Comparison of ENCODE assay signal across 21 cellular contexts in the genomic region with DNA sequence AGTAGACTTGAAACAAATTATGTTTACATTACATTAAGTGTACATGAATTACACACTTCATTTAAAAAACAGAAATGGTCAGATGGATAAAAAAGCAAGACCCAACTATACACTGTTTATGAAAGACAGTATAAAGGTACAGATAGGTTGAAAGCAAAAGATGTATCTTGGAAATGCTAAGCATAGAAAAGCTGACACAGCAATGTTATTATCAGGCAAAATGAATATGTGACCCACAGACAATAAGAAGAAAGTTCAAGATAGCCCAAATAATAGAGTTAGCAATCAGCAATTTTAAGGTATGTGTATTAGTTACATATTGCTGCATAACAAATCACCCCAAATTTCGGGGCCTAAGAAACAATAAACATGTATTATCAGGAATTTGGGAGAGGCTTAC.
DNase-seq lines count a peak whose midpoint lies in the region; ATAC-seq, FAIRE-seq and TF ChIP-seq lines count a peak whose summit lies in the region.
"Had no signal": no experiment of that assay in that cellular context is flagged by ENCODE, and none has a peak within 500 bp of the region (broad histone marks: within the 10 kb centered on the region; RNA-seq: fewer than 3 reads in every experiment).

No MANE protein-coding gene starts in this region.

- H2BK15ac ChIP-seq in IMR-90 (ENCODE audit: low read depth, low read length) (no peak overlapping the region), H1 (ENCODE audit: low read length) (no peak overlapping the region)

- FAIRE-seq in A549 (lab: Jason Lieb, UNC) = no peak
- FAIRE-seq in H1 (lab: Jason Lieb, UNC) = no peak
- FAIRE-seq: A204.1, D721Med, G401.6, GM12891, GM19239 had no signal

- H3K9me3 ChIP-seq in A549 (no peaks in the 10 kb centered on the region; the same call in 2 of the 3 replicates), IMR-90 (ENCODE audit: control insufficient read depth, insufficient read depth, low read length) (no peaks in the 10 kb centered on the region), H1 (ENCODE audit: insufficient read depth in 2 of 2, low read depth in 1 of 2, low read length in 1 of 2) (peaks cover 18 to 56% of the 10 kb centered on the region in 2 experiments; a peak in 3 of 4 replicates)
- H3K9me3 ChIP-seq: Caco-2 had no signal

- H2BK12ac ChIP-seq in H1 (ENCODE audit: low read depth, low read length) = no peak overlapping the region

- H3K4me2 ChIP-seq in A549 = no peak overlapping the region
- H3K4me2 ChIP-seq in IMR-90 (ENCODE audit: low read depth, low read length) = no peak overlapping the region
- H3K4me2 ChIP-seq in H1 (ENCODE audit: insufficient read depth in 1 of 2, low read depth in 2 of 2, low read length in 2 of 2) = no peak overlapping the region
- H3K4me2 ChIP-seq: BLaER1 treated with 17β-estradiol and CSF1 and Interleukin-3, amounts not matched to agents 10 nM and 100 nM had no signal

- no peak overlapping the region for H3K18ac ChIP-seq in IMR-90 (ENCODE audit: low read depth, low read length)
- H3K18ac ChIP-seq in H1 (ENCODE audit: extremely low read depth, low read length) = no peak overlapping the region

- no peak overlapping the region for H4K5ac ChIP-seq in IMR-90 (ENCODE audit: low read depth, low read length)
- no peak overlapping the region for H4K5ac ChIP-seq in H1 (ENCODE audit: insufficient read length, low read depth, low read length)

- H2AFZ ChIP-seq in IMR-90 (replicated peaks; ENCODE audit: low read length, poor library complexity) (no peak overlapping the region), H1 (ENCODE audit: low read length) (no peak overlapping the region)

- TF ChIP-seq EP300 in A549 (IDR thresholded peaks at IDR 0.05) = no peak
- TF ChIP-seq EP300 in H1 (IDR thresholded peaks at IDR 0.05; ENCODE audit: borderline replicate concordance in 1 of 2, low read depth in 2 of 2, low read length in 2 of 2) = no peak

- intact Hi-C loops in IMR-90 (cut with micrococcal nuclease) = no loop called here

- TF ChIP-seq CTCF in A549 (IDR thresholded peaks at IDR 0.05) = no peak
- TF ChIP-seq CTCF in IMR-90 (conservative IDR thresholded peaks at IDR 0.05; ENCODE audit: low read depth, low read length) = no peak
- TF ChIP-seq CTCF in H1 (IDR thresholded peaks at IDR 0.05; ENCODE audit: control extremely low read depth in 1 of 3, insufficient read depth in 1 of 3, low read depth in 1 of 3, low read length in 3 of 3) = no peak

- ATAC-seq in A549 (no peak), IMR-90 (ENCODE audit: low read depth) (no peak)
- ATAC-seq: CD8-positive, alpha-beta T cell had no signal

- H2BK5ac ChIP-seq in IMR-90 (ENCODE audit: low read depth, low read length, poor library complexity, severe bottlenecking) (no peak overlapping the region), H1 (ENCODE audit: low read depth, low read length) (no peak overlapping the region)

- no peak overlapping the region for H2BK20ac ChIP-seq in IMR-90 (ENCODE audit: low read depth, low read length)
- H2BK20ac ChIP-seq in H1 (ENCODE audit: low read length) = no peak overlapping the region

- POLR2A ChIA-PET in A549 (lab: Yijun Ruan, JAX) (no interaction called here), IMR-90 (lab: Charles Lee; ENCODE audit: unreplicated experiment) (no interaction called here), H1 (lab: Charles Lee; ENCODE audit: partially characterized antibody) (no interaction called here)

- in situ Hi-C loops in IMR-90 (cut with MboI; ENCODE audit: low sequenced_read_pairs) = no loop called here

- H3K23ac ChIP-seq in IMR-90 (ENCODE audit: low read depth, low read length) (no peak overlapping the region), H1 (ENCODE audit: insufficient read length) (no peak overlapping the region)

- no peak overlapping the region for H3K27ac ChIP-seq in A549
- H3K27ac ChIP-seq in IMR-90 (ENCODE audit: insufficient read depth, low read length) = no peak overlapping the region
- no peak overlapping the region for H3K27ac ChIP-seq in H1 (ENCODE audit: low read depth, low read length)
- H3K27ac ChIP-seq: BLaER1 treated with 17β-estradiol and CSF1 and Interleukin-3, amounts not matched to agents 10 nM and 100 nM; C4-2B had no signal

- H3K4me3 ChIP-seq in A549 (no peak overlapping the region), IMR-90 (ENCODE audit: insufficient read depth, low read depth, low read length) (no peak overlapping the region), H1 (ENCODE audit: extremely low read depth in 1 of 4, insufficient read depth in 2 of 4, low read depth in 3 of 4, low read length in 4 of 4) (no peak overlapping the region)
- H3K4me3 ChIP-seq: BLaER1 treated with 17β-estradiol and CSF1 and Interleukin-3, amounts not matched to agents 10 nM and 100 nM had no signal

- no peaks in the 10 kb centered on the region for H3K79me1 ChIP-seq in IMR-90 (ENCODE audit: low read depth in 1 of 2, low read length in 2 of 2)
- H3K79me1 ChIP-seq in H1 (ENCODE audit: low read depth, low read length) = no peaks in the 10 kb centered on the region

- BruUV-seq in IMR-90 (replicated peaks; lab: Mats Ljungman, UMichigan) = no TSS peak

- H4K8ac ChIP-seq in IMR-90 (ENCODE audit: low read depth in 2 of 2, low read length in 2 of 2) = no peak overlapping the region
- H4K8ac ChIP-seq in H1 (ENCODE audit: extremely low read depth, insufficient read depth, low read length) = no peak overlapping the region

- DNase-seq in A549 (ENCODE audit: low read depth in 1 of 2, low spot score in 1 of 2) (no peak), IMR-90 (no peak), H1 (ENCODE audit: low read depth in 1 of 2, low spot score in 2 of 2) (no peak), DMS114 treated with DMSO at 0.1 percent for 48 hours (lab: John Stamatoyannopoulos, UW; ENCODE audit: unreplicated experiment) (no peak), GOT3 (lab: John Stamatoyannopoulos, UW) (no peak), DMS153 (lab: John Stamatoyannopoulos, UW) (no peak)
- DNase-seq: 8988T; AML-193; Caco-2; Calu3; CD4-positive, alpha-beta T cell; CD8-positive, alpha-beta T cell; DMS79 treated with DMSO at 0.1 percent for 48 hours; GF-D8 had no signal

- H4K20me1 ChIP-seq in IMR-90 (ENCODE audit: insufficient read depth, low read length) = no peaks in the 10 kb centered on the region
- no peaks in the 10 kb centered on the region for H4K20me1 ChIP-seq in H1 (replicated peaks in 1 of 2; ENCODE audit: control insufficient read depth in 1 of 2, insufficient read depth in 2 of 2, low read length in 2 of 2)
- H4K20me1 ChIP-seq: BLaER1 treated with 17β-estradiol and CSF1 and Interleukin-3, amounts not matched to agents 10 nM and 100 nM had no signal

- H3K14ac ChIP-seq in IMR-90 (replicated peaks; ENCODE audit: low read depth, low read length) (no peak overlapping the region), H1 (ENCODE audit: insufficient read length) (no peak overlapping the region)

- H3K9me1 ChIP-seq in IMR-90 (ENCODE audit: insufficient read depth, low read length) = no peaks in the 10 kb centered on the region

- H3K56ac ChIP-seq in IMR-90 (ENCODE audit: extremely low read depth, insufficient read depth, low read length) = no peak overlapping the region
- H3K56ac ChIP-seq in H1 (replicated peaks; ENCODE audit: insufficient read length, low read depth, low read length) = no peak overlapping the region

- no peak overlapping the region for H4K91ac ChIP-seq in IMR-90 (ENCODE audit: insufficient read depth, low read depth, low read length)
- no peak overlapping the region for H4K91ac ChIP-seq in H1 (replicated peaks; ENCODE audit: insufficient read length, low read length)

- H3K79me2 ChIP-seq in H1 (ENCODE audit: control insufficient read depth in 1 of 2, insufficient read depth in 2 of 2, low read length in 2 of 2) = no peaks in the 10 kb centered on the region

- H3K9ac ChIP-seq in IMR-90 (ENCODE audit: low read depth, low read length) = no peak overlapping the region
- no peak overlapping the region for H3K9ac ChIP-seq in H1 (replicated peaks in 1 of 4; ENCODE audit: extremely low read depth in 1 of 4, low read depth in 3 of 4, low read length in 3 of 4)
- H3K9ac ChIP-seq: BLaER1 treated with 17β-estradiol and CSF1 and Interleukin-3, amounts not matched to agents 10 nM and 100 nM had no signal

- dilution Hi-C loops in IMR-90 (cut with HindIII; ENCODE audit: low sequenced_read_pairs, unreplicated experiment) = no loop called here

- H3K27me3 ChIP-seq in IMR-90 (ENCODE audit: control insufficient read depth, insufficient read depth, low read length) = no peaks in the 10 kb centered on the region
- no peaks in the 10 kb centered on the region; a peak in 1 of 7 replicates for H3K27me3 ChIP-seq in H1 (replicated peaks in 1 of 4; ENCODE audit: control insufficient read depth in 3 of 4, extremely low read depth in 1 of 4, insufficient read depth in 3 of 4, low read length in 3 of 4)
- H3K27me3 ChIP-seq: BLaER1 treated with 17β-estradiol and CSF1 and Interleukin-3, amounts not matched to agents 10 nM and 100 nM had no signal

- 0% methylated on average over 1 of the region's 1 CpG for WGBS in A549 (ENCODE audit: missing lambda C conversion rate)
- WGBS in IMR-90 (ENCODE audit: extremely low coverage in 2 of 2, insufficient read length in 1 of 2), 2 experiments = no CpG with 5 or more reads among the region's 1 CpG
- WGBS in H1 (ENCODE audit: extremely low coverage in 1 of 2, insufficient coverage in 1 of 2, insufficient read length in 1 of 2, insufficient replicate concordance in 2 of 2, low coverage in 1 of 2, low lambda C conversion rate in 2 of 2, missing lambda C conversion rate in 1 of 2), 2 experiments = 71% methylated on average over 1 of the region's 1 CpG; no CpG with 5 or more reads in 1 of the 2 experiments

- H2AK5ac ChIP-seq in IMR-90 (ENCODE audit: low read depth, low read length) = no peak overlapping the region
- H2AK5ac ChIP-seq in H1 (ENCODE audit: low read depth, low read length) = no peak overlapping the region

- H3K4ac ChIP-seq in IMR-90 (ENCODE audit: low read depth, low read length) = no peak overlapping the region
- H3K4ac ChIP-seq in H1 (replicated peaks; ENCODE audit: insufficient read length, low read depth, low read length) = no peak overlapping the region

- no peaks in the 10 kb centered on the region for H3K23me2 ChIP-seq in H1 (ENCODE audit: low read depth, low read length)

- TF ChIP-seq RAD21 in A549 (conservative IDR thresholded peaks at IDR 0.05 in 1 of 2, IDR thresholded peaks at IDR 0.05 in 1 of 2) (no peak), IMR-90 (IDR thresholded peaks at IDR 0.05; ENCODE audit: low read length) (no peak), H1 (IDR thresholded peaks at IDR 0.05 in 1 of 2, conservative IDR thresholded peaks at IDR 0.05 in 1 of 2; ENCODE audit: low read depth in 2 of 2, low read length in 2 of 2) (no peak)

- H3K36me3 ChIP-seq in IMR-90 (ENCODE audit: control insufficient read depth, insufficient read depth, low read length) (no peaks in the 10 kb centered on the region), H1 (ENCODE audit: control insufficient read depth in 2 of 4, insufficient read depth in 4 of 4, low read length in 3 of 4) (no peaks in the 10 kb centered on the region)
- H3K36me3 ChIP-seq: BLaER1 treated with 17β-estradiol and CSF1 and Interleukin-3, amounts not matched to agents 10 nM and 100 nM had no signal

- H2AK9ac ChIP-seq in IMR-90 (replicated peaks; ENCODE audit: low read depth, low read length, poor library complexity) = no peak overlapping the region

- H2BK120ac ChIP-seq in IMR-90 (ENCODE audit: low read depth, low read length) (no peak overlapping the region), H1 (replicated peaks; ENCODE audit: low read depth, low read length) (no peak overlapping the region)

- TF ChIP-seq POLR2A in A549 (IDR thresholded peaks at IDR 0.05; ENCODE audit: low read length) = no peak
- no peak for TF ChIP-seq POLR2A in IMR-90 (IDR thresholded peaks at IDR 0.05; ENCODE audit: low read depth, low read length)
- TF ChIP-seq POLR2A in H1 (IDR thresholded peaks at IDR 0.05; ENCODE audit: control extremely low read depth in 1 of 2, low read depth in 2 of 2, low read length in 2 of 2) = no peak

- CTCF ChIA-PET in A549 (lab: Yijun Ruan, JAX) (interaction anchor here (1.5 kb wide), 1 partner anchor 158 kb away, joined by 3 read pairs; no protein-coding TSS in a partner anchor), IMR-90 (lab: Yijun Ruan, JAX) (no interaction called here), H1 (lab: Charles Lee; ENCODE audit: partially characterized antibody) (no interaction called here)

- H3K4me1 ChIP-seq in A549 (no peaks in the 10 kb centered on the region), IMR-90 (ENCODE audit: control insufficient read depth, insufficient read depth, low read length) (no peaks in the 10 kb centered on the region), H1 (replicated peaks in 1 of 4; ENCODE audit: control insufficient read depth in 3 of 4, insufficient read depth in 4 of 4, low read length in 3 of 4) (no peaks in the 10 kb centered on the region)
- H3K4me1 ChIP-seq: BLaER1 treated with 17β-estradiol and CSF1 and Interleukin-3, amounts not matched to agents 10 nM and 100 nM; Caco-2 had no signal

Comparison
In these comparisons a context has a peak if more than half of its experiments do, and no peak if none do; other contexts are left out.
1. Of the 18 proteins assayed by ChIP-seq in both H1 and A549: peak only in H1: none; only in A549: none; in both: MAFK; in neither: 17.